1 cellular context compared by ENCODE assay signal in genomic region chr19:5403968-5404640, GRCh38.
TF ChIP-seq lines count a peak whose summit lies in the region.

No MANE protein-coding gene starts in this region.

TF ChIP-seq in HepG2, 621 proteins besides CTCF, POLR2A, EP300 and RAD21 (continued from another document and continues in another):
- TF ChIP-seq ARID3A (IDR thresholded peaks at IDR 0.05; ENCODE audit: low read depth, low read length) (no peak), ZNF142 (CRISPR knock-in tag; IDR thresholded peaks at IDR 0.05) (0 out of 2 replicates have a peak, but pooled peaks have one; percentile 58), KDM5A (IDR thresholded peaks at IDR 0.05; ENCODE audit: borderline replicate concordance, low read length) (no peak), IKZF4 (CRISPR knock-in tag; IDR thresholded peaks at IDR 0.05; ENCODE audit: borderline replicate concordance, low read depth, not compliant biosample characterization) (peak; percentile 86), PAX8 (CRISPR knock-in tag; IDR thresholded peaks at IDR 0.05; ENCODE audit: borderline replicate concordance) (no peak), WIZ (CRISPR knock-in tag; IDR thresholded peaks at IDR 0.05) (peak; percentile 97), ZNF276 (CRISPR knock-in tag; IDR thresholded peaks at IDR 0.05; ENCODE audit: low read depth) (no peak), SETDB1 (CRISPR knock-in tag; IDR thresholded peaks at IDR 0.05; ENCODE audit: borderline replicate concordance) (no peak), KLF11 (CRISPR knock-in tag; IDR thresholded peaks at IDR 0.05) (peak; percentile 96), NCOA5 (CRISPR knock-in tag; IDR thresholded peaks at IDR 0.05) (no peak), SALL1 (CRISPR knock-in tag; IDR thresholded peaks at IDR 0.05) (peak; percentile 95), BATF2 (CRISPR knock-in tag; IDR thresholded peaks at IDR 0.05) (no peak), MYC (CRISPR knock-in tag; IDR thresholded peaks at IDR 0.05; ENCODE audit: borderline replicate concordance) (peak; percentile 34; the same call in 1 of the 2 replicates), ZNF383 (CRISPR knock-in tag; IDR thresholded peaks at IDR 0.05; ENCODE audit: borderline replicate concordance) (no peak), TSC22D2 (CRISPR knock-in tag; IDR thresholded peaks at IDR 0.05; ENCODE audit: borderline replicate concordance) (peak; percentile 98), MATR3 (CRISPR knock-in tag; IDR thresholded peaks at IDR 0.05) (no peak), ZNF761 (CRISPR knock-in tag; conservative IDR thresholded peaks at IDR 0.05) (no peak), ZNF672 (CRISPR knock-in tag; IDR thresholded peaks at IDR 0.05) (no peak), ZIK1 (CRISPR knock-in tag; IDR thresholded peaks at IDR 0.05; ENCODE audit: borderline replicate concordance, low read depth) (no peak), NR1H2 (CRISPR knock-in tag; IDR thresholded peaks at IDR 0.05; ENCODE audit: borderline replicate concordance, low read depth) (no peak), NFIB (CRISPR knock-in tag; IDR thresholded peaks at IDR 0.05; ENCODE audit: borderline replicate concordance) (no peak), ZNF317 (CRISPR knock-in tag; IDR thresholded peaks at IDR 0.05) (no peak), FUBP1 (CRISPR knock-in tag; IDR thresholded peaks at IDR 0.05; ENCODE audit: borderline replicate concordance) (no peak), HBP1 (CRISPR knock-in tag; IDR thresholded peaks at IDR 0.05; ENCODE audit: low read depth) (peak; percentile 97), KAT7 (CRISPR knock-in tag; IDR thresholded peaks at IDR 0.05; ENCODE audit: borderline replicate concordance) (no peak), GLI4 (CRISPR knock-in tag; IDR thresholded peaks at IDR 0.05; ENCODE audit: borderline replicate concordance) (no peak), ZNF253 (CRISPR knock-in tag; IDR thresholded peaks at IDR 0.05; ENCODE audit: borderline replicate concordance) (no peak), ZNF800 (CRISPR knock-in tag; IDR thresholded peaks at IDR 0.05) (peak; percentile 72; the same call in 1 of the 2 replicates), MYNN (CRISPR knock-in tag; IDR thresholded peaks at IDR 0.05; ENCODE audit: low read depth) (peak; percentile 87; the same call in 1 of the 2 replicates), ZNF776 (CRISPR knock-in tag; IDR thresholded peaks at IDR 0.05) (no peak), ZNF160 (CRISPR knock-in tag; IDR thresholded peaks at IDR 0.05) (peak; percentile 85), ZNF367 (CRISPR knock-in tag; IDR thresholded peaks at IDR 0.05; ENCODE audit: borderline replicate concordance) (peak; percentile 85; the same call in 1 of the 2 replicates), NFKB2 (CRISPR knock-in tag; IDR thresholded peaks at IDR 0.05; ENCODE audit: borderline replicate concordance) (peak; percentile 92), ZMAT3 (CRISPR knock-in tag; conservative IDR thresholded peaks at IDR 0.05) (peak; percentile 62; the same call in 1 of the 2 replicates), ZNF501 (CRISPR knock-in tag; IDR thresholded peaks at IDR 0.05) (no peak; the same call in 1 of the 2 replicates), CENPX (CRISPR knock-in tag; IDR thresholded peaks at IDR 0.05) (no peak), GFI1 (CRISPR knock-in tag; IDR thresholded peaks at IDR 0.05; ENCODE audit: borderline replicate concordance) (no peak)
- TF ChIP-seq, protein P1, sequence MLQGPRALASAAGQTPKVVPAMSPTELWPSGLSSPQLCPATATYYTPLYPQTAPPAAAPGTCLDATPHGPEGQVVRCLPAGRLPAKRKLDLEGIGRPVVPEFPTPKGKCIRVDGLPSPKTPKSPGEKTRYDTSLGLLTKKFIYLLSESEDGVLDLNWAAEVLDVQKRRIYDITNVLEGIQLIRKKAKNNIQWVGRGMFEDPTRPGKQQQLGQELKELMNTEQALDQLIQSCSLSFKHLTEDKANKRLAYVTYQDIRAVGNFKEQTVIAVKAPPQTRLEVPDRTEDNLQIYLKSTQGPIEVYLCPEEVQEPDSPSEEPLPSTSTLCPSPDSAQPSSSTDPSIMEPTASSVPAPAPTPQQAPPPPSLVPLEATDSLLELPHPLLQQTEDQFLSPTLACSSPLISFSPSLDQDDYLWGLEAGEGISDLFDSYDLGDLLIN (CRISPR knock-in tag; IDR thresholded peaks at IDR 0.05; ENCODE audit: borderline replicate concordance) = peak; percentile 64; the same call in 1 of the 2 replicates
- TF ChIP-seq, protein P2, sequence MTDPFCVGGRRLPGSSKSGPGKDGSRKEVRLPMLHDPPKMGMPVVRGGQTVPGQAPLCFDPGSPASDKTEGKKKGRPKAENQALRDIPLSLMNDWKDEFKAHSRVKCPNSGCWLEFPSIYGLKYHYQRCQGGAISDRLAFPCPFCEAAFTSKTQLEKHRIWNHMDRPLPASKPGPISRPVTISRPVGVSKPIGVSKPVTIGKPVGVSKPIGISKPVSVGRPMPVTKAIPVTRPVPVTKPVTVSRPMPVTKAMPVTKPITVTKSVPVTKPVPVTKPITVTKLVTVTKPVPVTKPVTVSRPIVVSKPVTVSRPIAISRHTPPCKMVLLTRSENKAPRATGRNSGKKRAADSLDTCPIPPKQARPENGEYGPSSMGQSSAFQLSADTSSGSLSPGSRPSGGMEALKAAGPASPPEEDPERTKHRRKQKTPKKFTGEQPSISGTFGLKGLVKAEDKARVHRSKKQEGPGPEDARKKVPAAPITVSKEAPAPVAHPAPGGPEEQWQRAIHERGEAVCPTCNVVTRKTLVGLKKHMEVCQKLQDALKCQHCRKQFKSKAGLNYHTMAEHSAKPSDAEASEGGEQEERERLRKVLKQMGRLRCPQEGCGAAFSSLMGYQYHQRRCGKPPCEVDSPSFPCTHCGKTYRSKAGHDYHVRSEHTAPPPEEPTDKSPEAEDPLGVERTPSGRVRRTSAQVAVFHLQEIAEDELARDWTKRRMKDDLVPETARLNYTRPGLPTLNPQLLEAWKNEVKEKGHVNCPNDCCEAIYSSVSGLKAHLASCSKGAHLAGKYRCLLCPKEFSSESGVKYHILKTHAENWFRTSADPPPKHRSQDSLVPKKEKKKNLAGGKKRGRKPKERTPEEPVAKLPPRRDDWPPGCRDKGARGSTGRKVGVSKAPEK (CRISPR knock-in tag; IDR thresholded peaks at IDR 0.05; ENCODE audit: borderline replicate concordance) = no peak
